In genomic region chr10:37957841-37958240, GRCh38 we compare ENCODE assay signal across 33 cellular contexts.
"Had no signal": no experiment of that assay in that cellular context is flagged by ENCODE, and none has a peak within 500 bp of the region (broad histone marks: within the 10 kb centered on the region; RNA-seq: fewer than 3 reads in every experiment).

No MANE protein-coding gene starts in this region.

- DNase-seq: activated CD4-positive, alpha-beta memory T cell treated with anti-CD3 and anti-CD28 coated beads, Interleukin-2, amount 10 ng/mL, durations not matched to agents 7 days and 5 days; activated CD4-positive, alpha-beta T cell treated with anti-CD3 and anti-CD28 coated beads for 1 hour; activated CD4-positive, alpha-beta T cell treated with anti-CD3 and anti-CD28 coated beads for 4 hours; activated CD4-positive, alpha-beta T cell treated with anti-CD3 and anti-CD28 coated beads, Interleukin-2, amount 10 ng/mL, durations not matched to agents 7 days and 5 days; activated CD4-positive, alpha-beta T cell treated with anti-CD3 and anti-CD28 coated beads, Interleukin-2, amount 50 U/mL, for 4 hours; activated CD8-positive, alpha-beta memory T cell treated with anti-CD3 and anti-CD28 coated beads, Interleukin-2, amount 50 U/mL, for 48 hours; activated gamma-delta T cell; activated naive CD4-positive, alpha-beta T cell; activated naive CD4-positive, alpha-beta T cell treated with anti-CD3 and anti-CD28 coated beads, Interleukin-2, amount 10 ng/mL, durations not matched to agents 7 days and 5 days; activated naive CD8-positive, alpha-beta T cell treated with anti-CD3 and anti-CD28 coated beads, Interleukin-2, amount 10 ng/mL, durations not matched to agents 7 days and 5 days; activated T-cell treated with anti-CD3 and anti-CD28 coated beads for 4 hours; activated T-cell treated with anti-CD3 and anti-CD28 coated beads, Interleukin-2, amount 50 U/mL, for 24 hours; activated T-cell treated with anti-CD3 and anti-CD28 coated beads, Interleukin-2, amount 50 U/mL, for 72 hours; central memory CD4-positive, alpha-beta T cell; cerebellar nuclear complex; dorsolateral prefrontal cortex; effector memory CD4-positive, alpha-beta T cell; erythroblast; foreskin keratinocyte; gastrocnemius medialis; glutamatergic neuron; heart left ventricle; T-helper 2 cell had no signal

- H3K27me3 Mint-ChIP-seq: activated CD4-positive, alpha-beta memory T cell treated with anti-CD3 and anti-CD28 coated beads, Interleukin-2, amount 10 ng/mL, durations not matched to agents 7 days and 5 days; activated CD4-positive, alpha-beta T cell treated with anti-CD3 and anti-CD28 coated beads, Interleukin-2, amount 10 ng/mL, durations not matched to agents 7 days and 5 days; activated naive CD4-positive, alpha-beta T cell treated with anti-CD3 and anti-CD28 coated beads, Interleukin-2, amount 10 ng/mL, durations not matched to agents 7 days and 5 days; activated naive CD8-positive, alpha-beta T cell treated with anti-CD3 and anti-CD28 coated beads, Interleukin-2, amount 10 ng/mL, durations not matched to agents 7 days and 5 days; activated T-cell treated with anti-CD3 and anti-CD28 coated beads, Interleukin-2, amount 50 U/mL, for 24 hours; brain; dendritic cell treated with granulocyte-macrophage colony-stimulating factor and Interleukin-4, amounts not matched to agents 40 ng/mL and 50 ng/mL, for 4 days had no signal

- H3K36me3 ChIP-seq: cardiac muscle cell had no signal

- ATAC-seq: activated naive CD4-positive, alpha-beta T cell treated with anti-CD3 and anti-CD28 coated beads, Interleukin-2, amount 50 U/mL, for 72 hours; activated T-cell treated with anti-CD3 and anti-CD28 coated beads, Interleukin-2, amount 50 U/mL, for 72 hours; foreskin keratinocyte; gastrocnemius medialis; heart left ventricle; WTC11 had no signal

- H3K4me3 ChIP-seq: ascending aorta, breast epithelium, cardiac muscle cell, coronary artery, dorsolateral prefrontal cortex, esophagus muscularis mucosa, gastrocnemius medialis, heart left ventricle had no signal

- H3K9me3 ChIP-seq: ascending aorta, breast epithelium, esophagus muscularis mucosa, gastrocnemius medialis, heart left ventricle had no signal

- H3K27me3 ChIP-seq: ascending aorta, breast epithelium, cardiac muscle cell, dorsolateral prefrontal cortex, esophagus muscularis mucosa, foreskin keratinocyte, gastrocnemius medialis, heart left ventricle had no signal

- H3K4me1 ChIP-seq: ascending aorta, breast epithelium, esophagus muscularis mucosa, foreskin keratinocyte, gastrocnemius medialis, heart left ventricle had no signal

- H3K4me3 Mint-ChIP-seq: activated CD4-positive, alpha-beta memory T cell treated with anti-CD3 and anti-CD28 coated beads, Interleukin-2, amount 10 ng/mL, durations not matched to agents 7 days and 5 days; activated CD4-positive, alpha-beta T cell treated with anti-CD3 and anti-CD28 coated beads, Interleukin-2, amount 10 ng/mL, durations not matched to agents 7 days and 5 days; activated naive CD4-positive, alpha-beta T cell treated with anti-CD3 and anti-CD28 coated beads, Interleukin-2, amount 10 ng/mL, durations not matched to agents 7 days and 5 days; activated naive CD8-positive, alpha-beta T cell treated with anti-CD3 and anti-CD28 coated beads, Interleukin-2, amount 10 ng/mL, durations not matched to agents 7 days and 5 days; activated T-cell treated with anti-CD3 and anti-CD28 coated beads, Interleukin-2, amount 50 U/mL, for 24 hours; activated T-cell treated with anti-CD3 and anti-CD28 coated beads, Interleukin-2, amount 50 U/mL, for 72 hours; brain; dendritic cell treated with granulocyte-macrophage colony-stimulating factor and Interleukin-4, amounts not matched to agents 40 ng/mL and 50 ng/mL, for 4 days; WTC11 had no signal

- H3K4me1 Mint-ChIP-seq: activated CD4-positive, alpha-beta memory T cell treated with anti-CD3 and anti-CD28 coated beads, Interleukin-2, amount 10 ng/mL, durations not matched to agents 7 days and 5 days; activated CD4-positive, alpha-beta T cell treated with anti-CD3 and anti-CD28 coated beads, Interleukin-2, amount 10 ng/mL, durations not matched to agents 7 days and 5 days; activated naive CD4-positive, alpha-beta T cell treated with anti-CD3 and anti-CD28 coated beads, Interleukin-2, amount 10 ng/mL, durations not matched to agents 7 days and 5 days; activated naive CD8-positive, alpha-beta T cell treated with anti-CD3 and anti-CD28 coated beads, Interleukin-2, amount 10 ng/mL, durations not matched to agents 7 days and 5 days; brain; WTC11 had no signal

- H3K27ac Mint-ChIP-seq: activated CD4-positive, alpha-beta memory T cell treated with anti-CD3 and anti-CD28 coated beads, Interleukin-2, amount 10 ng/mL, durations not matched to agents 7 days and 5 days; activated CD4-positive, alpha-beta T cell treated with anti-CD3 and anti-CD28 coated beads, Interleukin-2, amount 10 ng/mL, durations not matched to agents 7 days and 5 days; activated naive CD4-positive, alpha-beta T cell treated with anti-CD3 and anti-CD28 coated beads, Interleukin-2, amount 10 ng/mL, durations not matched to agents 7 days and 5 days; activated naive CD4-positive, alpha-beta T cell treated with anti-CD3 and anti-CD28 coated beads, Interleukin-2, amount 50 U/mL, for 72 hours; activated naive CD8-positive, alpha-beta T cell treated with anti-CD3 and anti-CD28 coated beads, Interleukin-2, amount 10 ng/mL, durations not matched to agents 7 days and 5 days; activated T-cell treated with anti-CD3 and anti-CD28 coated beads, Interleukin-2, amount 50 U/mL, for 24 hours; activated T-cell treated with anti-CD3 and anti-CD28 coated beads, Interleukin-2, amount 50 U/mL, for 72 hours; brain; dendritic cell treated with granulocyte-macrophage colony-stimulating factor and Interleukin-4, amounts not matched to agents 40 ng/mL and 50 ng/mL, for 4 days; WTC11 had no signal

- H3K27ac ChIP-seq: ascending aorta, breast epithelium, cardiac muscle cell, coronary artery, dorsolateral prefrontal cortex, esophagus muscularis mucosa, foreskin keratinocyte, gastrocnemius medialis, heart left ventricle, VCaP had no signal
